Comparison of ENCODE assay signal across 1 cellular context in genomic region chr3:53130179-53131135, GRCh38.
TF ChIP-seq lines count a peak whose summit lies in the region.

RFT1 (minus strand) TSS chr3:53130435; CDS start chr3:53130400, 35 bp downstream.

TF ChIP-seq in WTC11, 78 proteins besides CTCF, POLR2A, EP300 and RAD21 (continued from another document and continues in another):
- TF ChIP-seq STAT6 (CRISPR knock-in tag; conservative IDR thresholded peaks at IDR 0.05; ENCODE audit: low read depth) (no peak), ZNF416 (CRISPR knock-in tag; IDR thresholded peaks at IDR 0.05) (no peak), CREB1 (CRISPR knock-in tag; IDR thresholded peaks at IDR 0.05) (peak; percentile 86; the same call in 1 of the 2 replicates), ELF4 (CRISPR knock-in tag; IDR thresholded peaks at IDR 0.05; ENCODE audit: low read depth) (0 out of 2 replicates have a peak, but pooled peaks have one; percentile 23), ARID4B (CRISPR knock-in tag; IDR thresholded peaks at IDR 0.05; ENCODE audit: borderline replicate concordance) (peak; percentile 82; the same call in 1 of the 2 replicates), ZNF425 (CRISPR knock-in tag; conservative IDR thresholded peaks at IDR 0.05) (no peak), IRF2 (CRISPR knock-in tag; IDR thresholded peaks at IDR 0.05; ENCODE audit: borderline replicate concordance, low read depth) (no peak), CDX4 (CRISPR knock-in tag; IDR thresholded peaks at IDR 0.05; ENCODE audit: borderline replicate concordance) (no peak), ZNF396 (CRISPR knock-in tag; IDR thresholded peaks at IDR 0.05; ENCODE audit: borderline replicate concordance) (no peak), FOXJ3 (CRISPR knock-in tag; IDR thresholded peaks at IDR 0.05; ENCODE audit: borderline replicate concordance) (no peak), NR2C2 (CRISPR knock-in tag; IDR thresholded peaks at IDR 0.05) (no peak), KAT7 (CRISPR knock-in tag; IDR thresholded peaks at IDR 0.05; ENCODE audit: borderline replicate concordance) (peak; percentile 65; the same call in 1 of the 2 replicates), ATF1 (CRISPR knock-in tag; IDR thresholded peaks at IDR 0.05) (no peak; the same call in 1 of the 2 replicates), FOXK1 (CRISPR knock-in tag; IDR thresholded peaks at IDR 0.05) (peak; percentile 71; the same call in 1 of the 2 replicates), ZNF671 (CRISPR knock-in tag; IDR thresholded peaks at IDR 0.05) (no peak), FOXP1 (CRISPR knock-in tag; IDR thresholded peaks at IDR 0.05; ENCODE audit: borderline replicate concordance) (peak; percentile 23; the same call in 1 of the 2 replicates), USF1 (CRISPR knock-in tag; IDR thresholded peaks at IDR 0.05) (peak; percentile 53; the same call in 1 of the 2 replicates), SMAD4 (CRISPR knock-in tag; IDR thresholded peaks at IDR 0.05) (no peak), GRHL2 (CRISPR knock-in tag; IDR thresholded peaks at IDR 0.05; ENCODE audit: insufficient replicate concordance, severe bottlenecking) (no peak), HMGA2 (CRISPR knock-in tag; IDR thresholded peaks at IDR 0.05) (no peak), IRF1 (CRISPR knock-in tag; IDR thresholded peaks at IDR 0.05) (no peak), RORB (CRISPR knock-in tag; IDR thresholded peaks at IDR 0.05) (no peak), ZNF121 (CRISPR knock-in tag; IDR thresholded peaks at IDR 0.05) (peak; percentile 83), NR1H2 (CRISPR knock-in tag; IDR thresholded peaks at IDR 0.05) (no peak), MYBL2 (CRISPR knock-in tag; IDR thresholded peaks at IDR 0.05) (peak; percentile 40; the same call in 1 of the 2 replicates), ZNF281 (CRISPR knock-in tag; IDR thresholded peaks at IDR 0.05) (peak; percentile 77; the same call in 1 of the 2 replicates), E2F4 (CRISPR knock-in tag; IDR thresholded peaks at IDR 0.05; ENCODE audit: borderline replicate concordance, low read depth) (no peak), MAX (CRISPR knock-in tag; IDR thresholded peaks at IDR 0.05) (peak; percentile 97), ZNF263 (CRISPR knock-in tag; IDR thresholded peaks at IDR 0.05; ENCODE audit: low read depth) (no peak), ERG (CRISPR knock-in tag; IDR thresholded peaks at IDR 0.05) (no peak), EMX1 (CRISPR knock-in tag; IDR thresholded peaks at IDR 0.05) (no peak), CBFB (CRISPR knock-in tag; IDR thresholded peaks at IDR 0.05; ENCODE audit: low read depth) (no peak), E2F5 (CRISPR knock-in tag; IDR thresholded peaks at IDR 0.05) (peak; percentile 92), ESRRA (CRISPR knock-in tag; IDR thresholded peaks at IDR 0.05; ENCODE audit: borderline replicate concordance) (no peak), ZNF232 (CRISPR knock-in tag; IDR thresholded peaks at IDR 0.05) (peak; percentile 76; the same call in 1 of the 2 replicates), ATF2 (CRISPR knock-in tag; IDR thresholded peaks at IDR 0.05; ENCODE audit: borderline replicate concordance, low read depth) (no peak), PRRX2 (CRISPR knock-in tag; IDR thresholded peaks at IDR 0.05) (no peak), USF2 (CRISPR knock-in tag; IDR thresholded peaks at IDR 0.05) (no peak)
